ENCODE assay signal across 8 cellular contexts in genomic region chr12:125064492-125064891, GRCh38. TPM values are rescaled to one million over a fixed set of nuclear protein-coding genes. Genes with fewer than 3 reads are reported as not detected.
A peak's percentile ranks its signal among the peaks of the same experiment; 100 is the strongest.
DNase-seq lines count a peak whose midpoint lies in the region; ATAC-seq and TF ChIP-seq lines count a peak whose summit lies in the region.

No MANE protein-coding gene starts in this region.

- no TSS peak for BruUV-seq in A673 (replicated peaks; lab: Mats Ljungman, UMichigan)
- BruUV-seq in MCF 10A (replicated peaks; lab: Mats Ljungman, UMichigan) = no TSS peak

- H3K36me3 Mint-ChIP-seq in MCF 10A (ENCODE audit: insufficient read depth, unreplicated experiment) = no peaks in the 10 kb centered on the region
- peaks cover 0 to 2% (median 0%) of the 10 kb centered on the region in 3 donors for H3K36me3 Mint-ChIP-seq in naive thymus-derived CD8-positive, alpha-beta T cell

- H3K4me3 Mint-ChIP-seq in MCF 10A (ENCODE audit: unreplicated experiment) = peak overlapping the region; percentile 88
- H3K4me3 Mint-ChIP-seq in naive thymus-derived CD8-positive, alpha-beta T cell = peak overlapping the region; percentile 73 to 89 (median 86)

- POLR2A ChIA-PET in A673 (lab: Charles Lee; ENCODE audit: low non-redundant PET) (interaction anchor here (0.7 kb wide), 1 partner anchor 15 kb away, joined by 6 read pairs; no protein-coding TSS in a partner anchor), MCF 10A (lab: Yijun Ruan, JAX) (interaction anchor here (1.0 to 2.6 kb wide), 6 partner anchors 9 to 149 kb away, joined by 3 to 17 read pairs (median 6); partner anchors contain the start of genes BRI3BP and UBC)
- POLR2A ChIA-PET in naive thymus-derived CD8-positive, alpha-beta T cell (lab: Charles Lee) = interaction anchor here (0.7 to 2.2 kb wide), 2 partner anchors 15 to 27 kb away, joined by 4 to 10 read pairs; no protein-coding TSS in a partner anchor

- intact Hi-C loops in A673 (cut with micrococcal nuclease; ENCODE audit: unreplicated experiment) = no loop called here
- intact Hi-C loops in MCF 10A (cut with micrococcal nuclease) = no loop called here

- no peaks in the 10 kb centered on the region for H3K27me3 ChIP-seq in A673 (replicated peaks; ENCODE audit: insufficient read depth, low read depth, low read length, poor library complexity)

- no peaks in the 10 kb centered on the region for H3K27me3 Mint-ChIP-seq in MCF 10A (ENCODE audit: insufficient read depth, unreplicated experiment)
- H3K27me3 Mint-ChIP-seq in naive thymus-derived CD8-positive, alpha-beta T cell = peaks cover 0 to 5% (median 1%) of the 10 kb centered on the region in 5 donors

- no peaks in the 10 kb centered on the region for H3K9me3 ChIP-seq in A673 (ENCODE audit: low read depth, low read length, poor library complexity, severe bottlenecking)

- peak; percentile 0 for ATAC-seq in HG03354 (IDR thresholded peaks at IDR 0.05; ENCODE audit: poor library complexity, severe bottlenecking, unreplicated experiment)
- no peak for ATAC-seq in naive thymus-derived CD8-positive, alpha-beta T cell

- no peaks in the 10 kb centered on the region for H3K9me3 Mint-ChIP-seq in MCF 10A (ENCODE audit: unreplicated experiment)
- no peaks in the 10 kb centered on the region for H3K9me3 Mint-ChIP-seq in naive thymus-derived CD8-positive, alpha-beta T cell

- no peak overlapping the region for H3K27ac Mint-ChIP-seq in MCF 10A (ENCODE audit: low read depth, unreplicated experiment)
- H3K27ac Mint-ChIP-seq in naive thymus-derived CD8-positive, alpha-beta T cell = peak overlapping the region in 3 of 10 donors; percentile 52 to 72 (median 60)

- DNase-seq in A673 (ENCODE audit: low spot score) (no peak), MCF 10A (ENCODE audit: unreplicated experiment) (no peak), NCI-H1436 treated with DMSO at 0.1 percent for 48 hours (lab: John Stamatoyannopoulos, UW) (no peak), AG08396 (ENCODE audit: low spot score) (no peak), SKM-1 treated with dmso at 0.1 percent for 144 hours (lab: John Stamatoyannopoulos, UW; ENCODE audit: unreplicated experiment) (no peak), DMS53 treated with DMSO at 0.1 percent for 48 hours (lab: John Stamatoyannopoulos, UW; ENCODE audit: unreplicated experiment) (no peak)
- DNase-seq in naive thymus-derived CD8-positive, alpha-beta T cell = peak in 1 of 10 donors; percentile 9

- TF ChIP-seq CTCF in A673 (conservative IDR thresholded peaks at IDR 0.05; ENCODE audit: low read depth, low read length) (no peak), MCF 10A (IDR thresholded peaks at IDR 0.05; ENCODE audit: unreplicated experiment) (no peak)

- no peaks in the 10 kb centered on the region for H3K4me1 ChIP-seq in A673 (ENCODE audit: insufficient read depth, low read length, poor library complexity, severe bottlenecking)

- CTCF ChIA-PET in A673 (lab: Charles Lee) (no interaction called here), MCF 10A (lab: Yijun Ruan, JAX) (interaction anchor here (1.8 kb wide), 1 partner anchor 15 kb away, joined by 6 read pairs; no protein-coding TSS in a partner anchor)

- no peak overlapping the region for H3K27ac ChIP-seq in A673 (ENCODE audit: low read depth, low read length, poor library complexity, severe bottlenecking)

- no peaks in the 10 kb centered on the region for H3K36me3 ChIP-seq in A673 (ENCODE audit: insufficient read depth, low read length, poor library complexity, severe bottlenecking)

- peak overlapping the region; percentile 76 for H3K4me3 ChIP-seq in A673 (ENCODE audit: low read depth, low read length, poor library complexity, severe bottlenecking)

- H3K4me1 Mint-ChIP-seq in MCF 10A (ENCODE audit: insufficient read depth, unreplicated experiment) = peaks cover 15% of the 10 kb centered on the region
- H3K4me1 Mint-ChIP-seq in naive thymus-derived CD8-positive, alpha-beta T cell = peaks cover 9 to 24% (median 21%) of the 10 kb centered on the region in 4 donors

RNA-seq across cellular contexts. Expression of gene AACS, which starts 0.7 kb away (rescaled TPM):
- total RNA-seq in A673 (2021) = 20.1 and 24.8 TPM in 2 replicates
- 52.0 and 52.8 TPM in 2 replicates for total RNA-seq in MCF 10A (2022)
- total RNA-seq in naive thymus-derived CD8-positive, alpha-beta T cell = 10 to 100 TPM; 19.3 to 20.4 TPM
- polyA plus RNA-seq in naive thymus-derived CD8-positive, alpha-beta T cell = 10 to 100 TPM in 2 of 3 donors, 1 to 10 TPM in 1; 7.4 to 17.2 (median 10.6) TPM
